ENCODE assay signal across 21 cellular contexts in the genomic region with DNA sequence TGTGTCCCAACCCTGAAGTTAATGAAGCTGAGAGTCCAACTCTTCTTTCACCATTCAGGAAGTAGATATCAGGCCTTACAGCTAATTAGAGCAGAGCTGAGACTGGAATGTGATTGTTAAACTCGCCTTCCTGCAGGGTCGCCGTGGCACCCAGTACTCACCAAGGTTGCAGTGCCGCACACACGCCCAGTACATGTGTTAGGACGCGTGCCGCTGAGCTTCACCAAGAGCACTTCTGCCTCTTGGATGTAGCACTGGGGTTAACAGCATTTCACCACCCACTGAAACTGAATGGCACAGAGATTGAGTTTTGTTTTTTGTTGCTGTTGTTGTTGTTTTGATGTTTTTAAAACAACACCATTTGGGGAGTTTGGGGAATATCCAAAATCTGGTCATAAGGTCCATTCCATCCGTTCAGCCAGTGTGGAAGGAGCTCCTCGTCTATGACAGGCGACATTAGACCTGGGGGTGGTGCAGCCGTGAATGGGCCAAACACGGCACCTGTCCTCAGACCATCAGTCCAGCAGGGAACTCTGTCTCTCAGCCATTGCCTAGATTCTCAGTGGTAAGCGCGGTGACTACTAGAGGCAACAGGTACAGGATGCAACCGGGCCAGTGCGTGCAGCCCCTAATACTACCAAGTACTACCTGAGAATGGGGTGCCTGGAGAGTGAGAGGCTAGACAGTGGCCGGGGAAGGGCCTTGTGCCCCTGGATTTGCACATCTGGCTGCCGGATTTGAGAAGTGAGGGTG.
"Had no signal": no experiment of that assay in that cellular context is flagged by ENCODE, and none has a peak within 500 bp of the region (broad histone marks: within the 10 kb centered on the region; RNA-seq: fewer than 3 reads in every experiment).

No MANE protein-coding gene starts in this region.

- H3K9me3 ChIP-seq: tibial artery had no signal

- FAIRE-seq: bronchial epithelial cell, endometrium had no signal

- ATAC-seq: activated T-helper 17 cell treated with anti-CD3 and anti-CD28 coated beads, Interleukin-2, amount 50 U/mL, for 72 hours; stimulated activated naive CD8-positive, alpha-beta T cell treated with anti-CD3 and anti-CD28 coated beads, Interleukin-15, Interleukin-2, amounts not matched to agents 100 U/mL and 50 U/mL, for 24 hours had no signal

- H3K27me3 ChIP-seq: hepatocyte, tibial artery had no signal

- H3K4me3 ChIP-seq: hepatocyte, tibial artery had no signal

- H3K27ac ChIP-seq: hepatocyte, tibial artery had no signal

- DNase-seq: activated CD4-positive, alpha-beta T cell treated with anti-CD3 and anti-CD28 coated beads, Interleukin-2, amount 50 U/mL, for 4 hours; activated CD8-positive, alpha-beta memory T cell treated with anti-CD3 and anti-CD28 coated beads for 24 hours; activated CD8-positive, alpha-beta memory T cell treated with anti-CD3 and anti-CD28 coated beads, Interleukin-2, amount 50 U/mL, for 4 hours; activated naive CD4-positive, alpha-beta T cell treated with Interleukin-2 at 50 U/mL for 16 hours; activated naive CD8-positive, alpha-beta T cell treated with anti-CD3 and anti-CD28 coated beads for 36 hours; activated T-cell treated with anti-CD3 and anti-CD28 coated beads, Interleukin-2, amount 50 U/mL, for 24 hours; cerebellar nuclear complex; cortex of kidney; erythroblast; foreskin fibroblast; kidney glomerular epithelial cell; naive B cell; stimulated activated CD4-positive, alpha-beta T cell treated with anti-CD3 and anti-CD28 coated beads, Interleukin-12 subunit alpha, Interleukin-12 subunit beta, amount 100 ng/mL, for 4 hours; stimulated activated CD4-positive, alpha-beta T cell treated with anti-CD3 and anti-CD28 coated beads, Interleukin-4, amount 100 ng/mL, for 4 hours; stimulated activated naive CD8-positive, alpha-beta T cell treated with anti-CD3 and anti-CD28 coated beads, Interleukin-15, Interleukin-2, amounts not matched to agents 100 U/mL and 50 U/mL, for 24 hours; T-helper 9 cell had no signal
